25 cellular contexts compared by ENCODE assay signal in genomic region chr13:20815469-20815868, GRCh38. TPM values are rescaled to one million over a fixed set of nuclear protein-coding genes. Genes with fewer than 3 reads are reported as not detected.
DNase-seq lines count a peak whose midpoint lies in the region; ATAC-seq and TF ChIP-seq lines count a peak whose summit lies in the region.
"Had no signal": no experiment of that assay in that cellular context is flagged by ENCODE, and none has a peak within 500 bp of the region (broad histone marks: within the 10 kb centered on the region; RNA-seq: fewer than 3 reads in every experiment).

No MANE protein-coding gene starts in this region.

- H3K36me3 ChIP-seq in cardiac muscle cell: peaks cover 17% of the 10 kb centered on the region
- H3K36me3 ChIP-seq in adipocyte (ENCODE audit: control insufficient read depth, insufficient read depth, low read length, severe bottlenecking): no peaks in the 10 kb centered on the region
- H3K36me3 ChIP-seq in gastroesophageal sphincter: no peaks in the 10 kb centered on the region
- H3K36me3 ChIP-seq in tibial artery: peaks cover 0 to 8% (median 0%) of the 10 kb centered on the region in 3 donors
- H3K36me3 ChIP-seq: transverse colon had no signal

- ATAC-seq in right cardiac atrium: no peak
- no peak for ATAC-seq in gastroesophageal sphincter
- ATAC-seq in WTC11: no peak
- ATAC-seq: activated CD8-positive, alpha-beta T cell treated with anti-CD3 and anti-CD28 coated beads, Interleukin-2, amount 10 ng/mL, durations not matched to agents 7 days and 5 days; HepG2; stimulated activated naive CD8-positive, alpha-beta T cell treated with anti-CD3 and anti-CD28 coated beads, Interleukin-15, Interleukin-2, amounts not matched to agents 100 U/mL and 50 U/mL, for 24 hours had no signal

- H3K27ac ChIP-seq in cardiac muscle cell (peak overlapping the region; percentile 14), right cardiac atrium (ENCODE audit: low read length) (no peak overlapping the region), gastroesophageal sphincter (peak overlapping the region in 3 of 4 donors; percentile 60 to 85 (median 80)), tibial artery (peak overlapping the region; percentile 68 to 73)
- H3K27ac ChIP-seq: BLaER1, spleen had no signal

- no peak for TF ChIP-seq EP300 in gastroesophageal sphincter (IDR thresholded peaks at IDR 0.05)

- no peak for TF ChIP-seq CTCF in cardiac muscle cell (IDR thresholded peaks at IDR 0.05; ENCODE audit: low read depth, low read length)
- no peak for TF ChIP-seq CTCF in gastroesophageal sphincter (IDR thresholded peaks at IDR 0.05)
- TF ChIP-seq CTCF in tibial artery (IDR thresholded peaks at IDR 0.05): no peak
- no peak for TF ChIP-seq CTCF in WTC11 (IDR thresholded peaks at IDR 0.05)

- no peak overlapping the region for H3K4me3 Mint-ChIP-seq in WTC11
- H3K4me3 Mint-ChIP-seq: activated CD8-positive, alpha-beta T cell treated with anti-CD3 and anti-CD28 coated beads, Interleukin-2, amount 10 ng/mL, durations not matched to agents 7 days and 5 days had no signal

- TF ChIP-seq POLR2A in gastroesophageal sphincter (IDR thresholded peaks at IDR 0.05): no peak

- intact Hi-C loops in right cardiac atrium (cut with DNase I) (no loop called here), tibial artery (cut with DNase I; ENCODE audit: low total_unique reads) (no loop called here)

- H3K4me3 ChIP-seq in cardiac muscle cell: peak overlapping the region; percentile 71
- no peak overlapping the region for H3K4me3 ChIP-seq in right cardiac atrium (ENCODE audit: low read length)
- H3K4me3 ChIP-seq in adipocyte (ENCODE audit: low read length): no peak overlapping the region
- no peak overlapping the region for H3K4me3 ChIP-seq in gastroesophageal sphincter
- H3K4me3 ChIP-seq in tibial artery: no peak overlapping the region
- H3K4me3 ChIP-seq: BLaER1, spleen, transverse colon had no signal

- H3K9ac ChIP-seq in adipocyte (ENCODE audit: low read length): no peak overlapping the region
- H3K9ac ChIP-seq: BLaER1 had no signal

- POLR2A ChIA-PET in WTC11 (lab: Charles Lee): no interaction called here

- H3K27me3 Mint-ChIP-seq in WTC11 (ENCODE audit: low read depth): no peaks in the 10 kb centered on the region

- 53% methylated on average over 1 of the region's 1 CpG for WGBS in right cardiac atrium
- 0 to 16% methylated on average over 1 of the region's 1 CpG for WGBS in gastroesophageal sphincter (ENCODE audit: low coverage in 1 of 2), 2 donors

- H3K27me3 ChIP-seq in cardiac muscle cell: no peaks in the 10 kb centered on the region
- no peaks in the 10 kb centered on the region for H3K27me3 ChIP-seq in right cardiac atrium (ENCODE audit: control insufficient read depth, insufficient read depth)
- no peaks in the 10 kb centered on the region for H3K27me3 ChIP-seq in adipocyte (replicated peaks; ENCODE audit: control insufficient read depth, insufficient read depth, low read length)
- no peaks in the 10 kb centered on the region for H3K27me3 ChIP-seq in gastroesophageal sphincter
- no peaks in the 10 kb centered on the region for H3K27me3 ChIP-seq in tibial artery
- H3K27me3 ChIP-seq: BLaER1, spleen, transverse colon had no signal

- DNase-seq in cardiac muscle cell (ENCODE audit: low read depth in 1 of 2, low spot score in 1 of 2) (no peak), right cardiac atrium (no peak), adipocyte (ENCODE audit: low read depth) (peak; percentile 30), tibial artery (no peak), NCI-H1092 (lab: John Stamatoyannopoulos, UW) (no peak), WTC11 (ENCODE audit: low spot score) (no peak), KBM-7 (no peak)
- DNase-seq: activated CD4-positive, CD25-positive, alpha-beta regulatory T cell treated with anti-CD3 and anti-CD28 coated beads, Interleukin-2, amount 50 U/mL, for 72 hours; activated CD8-positive, alpha-beta T cell treated with anti-CD3 and anti-CD28 coated beads, Interleukin-2, amount 10 ng/mL, durations not matched to agents 7 days and 5 days; activated naive CD4-positive, alpha-beta T cell; activated T-cell treated with anti-CD3 and anti-CD28 coated beads, Interleukin-2, amount 50 U/mL, for 1 hour; cerebellar nuclear complex; DND-41; erythroblast; mammary epithelial cell; NCI-H1417 treated with DMSO at 0.1 percent for 48 hours; NCI-H524 treated with DMSO at 0.1 percent for 48 hours; spleen; stimulated activated CD4-positive, alpha-beta T cell treated with anti-CD3 and anti-CD28 coated beads, Interleukin-4, amount 100 ng/mL, for 4 hours; stimulated activated naive CD8-positive, alpha-beta T cell treated with anti-CD3 and anti-CD28 coated beads, Interleukin-15, Interleukin-2, amounts not matched to agents 100 U/mL and 50 U/mL, for 24 hours; SW 1271; transverse colon had no signal

- H3K9me3 ChIP-seq in cardiac muscle cell (ENCODE audit: low read depth) (no peaks in the 10 kb centered on the region), right cardiac atrium (ENCODE audit: control insufficient read depth, low read length) (no peaks in the 10 kb centered on the region), adipocyte (ENCODE audit: control insufficient read depth, low read length) (no peaks in the 10 kb centered on the region), gastroesophageal sphincter (no peaks in the 10 kb centered on the region), tibial artery (no peaks in the 10 kb centered on the region)
- H3K9me3 ChIP-seq: BLaER1, spleen, transverse colon had no signal

- CTCF ChIA-PET in WTC11 (lab: Charles Lee): interaction anchor here (3.4 kb wide), 1 partner anchor 13 kb away, joined by 20 read pairs; no protein-coding TSS in a partner anchor

- no peaks in the 10 kb centered on the region for H3K9me3 Mint-ChIP-seq in WTC11

- H3K36me3 Mint-ChIP-seq in WTC11: peaks cover 11% of the 10 kb centered on the region; the same call in 1 of the 2 replicates

- peaks cover 75% of the 10 kb centered on the region for H3K4me1 ChIP-seq in cardiac muscle cell (ENCODE audit: low read depth)
- H3K4me1 ChIP-seq in right cardiac atrium (ENCODE audit: control insufficient read depth, insufficient read depth, low read length): peaks cover 6% of the 10 kb centered on the region
- peaks cover 38% of the 10 kb centered on the region for H3K4me1 ChIP-seq in adipocyte (ENCODE audit: control insufficient read depth, insufficient read depth, low read length)
- H3K4me1 ChIP-seq in gastroesophageal sphincter: peaks cover 4 to 80% (median 9%) of the 10 kb centered on the region in 3 donors
- H3K4me1 ChIP-seq in tibial artery: peaks cover 0 to 17% (median 6%) of the 10 kb centered on the region in 4 donors
- H3K4me1 ChIP-seq: BLaER1 had no signal

- no peaks in the 10 kb centered on the region for H3K4me1 Mint-ChIP-seq in WTC11

- in situ Hi-C loops in KBM-7 (cut with MboI; ENCODE audit: low pct_unique_long_range_greater_than_20kb, low sequenced_read_pairs): no loop called here

- H3K27ac Mint-ChIP-seq in WTC11: no peak overlapping the region
- H3K27ac Mint-ChIP-seq: activated CD8-positive, alpha-beta T cell treated with anti-CD3 and anti-CD28 coated beads, Interleukin-2, amount 10 ng/mL, durations not matched to agents 7 days and 5 days had no signal

TF ChIP-seq in WTC11, 78 proteins besides CTCF, POLR2A, EP300 and RAD21 (continues in another document):
- TF ChIP-seq JUN (CRISPR knock-in tag; IDR thresholded peaks at IDR 0.05): no peak
- TF ChIP-seq NFYB (CRISPR knock-in tag; conservative IDR thresholded peaks at IDR 0.05; ENCODE audit: low read depth): no peak
- TF ChIP-seq FOXK1 (CRISPR knock-in tag; IDR thresholded peaks at IDR 0.05): no peak
- no peak for TF ChIP-seq MLX (CRISPR knock-in tag; IDR thresholded peaks at IDR 0.05)
- no peak for TF ChIP-seq EMX1 (CRISPR knock-in tag; IDR thresholded peaks at IDR 0.05)
- TF ChIP-seq, protein P1, sequence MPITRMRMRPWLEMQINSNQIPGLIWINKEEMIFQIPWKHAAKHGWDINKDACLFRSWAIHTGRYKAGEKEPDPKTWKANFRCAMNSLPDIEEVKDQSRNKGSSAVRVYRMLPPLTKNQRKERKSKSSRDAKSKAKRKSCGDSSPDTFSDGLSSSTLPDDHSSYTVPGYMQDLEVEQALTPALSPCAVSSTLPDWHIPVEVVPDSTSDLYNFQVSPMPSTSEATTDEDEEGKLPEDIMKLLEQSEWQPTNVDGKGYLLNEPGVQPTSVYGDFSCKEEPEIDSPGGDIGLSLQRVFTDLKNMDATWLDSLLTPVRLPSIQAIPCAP (CRISPR knock-in tag; IDR thresholded peaks at IDR 0.05): no peak
- TF ChIP-seq ZNF423 (CRISPR knock-in tag; IDR thresholded peaks at IDR 0.05): no peak
- no peak for TF ChIP-seq MYBL2 (CRISPR knock-in tag; IDR thresholded peaks at IDR 0.05)
- no peak for TF ChIP-seq JAZF1 (CRISPR knock-in tag; IDR thresholded peaks at IDR 0.05)
- TF ChIP-seq FOXP1 (CRISPR knock-in tag; IDR thresholded peaks at IDR 0.05; ENCODE audit: borderline replicate concordance): no peak
- no peak for TF ChIP-seq ATF6 (CRISPR knock-in tag; IDR thresholded peaks at IDR 0.05)
- no peak for TF ChIP-seq HMGA2 (CRISPR knock-in tag; IDR thresholded peaks at IDR 0.05)
- TF ChIP-seq ZNF232 (CRISPR knock-in tag; IDR thresholded peaks at IDR 0.05): no peak

RNA-seq across cellular contexts. Expression of gene EEF1AKMT1, which starts 41.7 kb away (rescaled TPM):
- total RNA-seq in cardiac muscle cell: 4.2 and 7.2 TPM in 2 replicates
- 11.5 and 18.3 TPM in 2 replicates for polyA plus RNA-seq in cardiac muscle cell
- total RNA-seq in right cardiac atrium: 10 to 100 TPM; 12.4 to 14.8 (median 13.4) TPM
- polyA plus RNA-seq in right cardiac atrium: 13.0 TPM
- 10 to 100 TPM; 13.5 to 39.2 (median 20.3) TPM for total RNA-seq in gastroesophageal sphincter
- total RNA-seq in WTC11 (2021): 2.6 to 4.6 TPM (median 2.9 TPM) in 3 replicates
